ENCODE assay signal across 31 cellular contexts in genomic region chr20:62021794-62022419, GRCh38. TPM values are rescaled to one million over a fixed set of nuclear protein-coding genes. Genes with fewer than 3 reads are reported as not detected.
DNase-seq lines count a peak whose midpoint lies in the region; ATAC-seq and TF ChIP-seq lines count a peak whose summit lies in the region.
"Had no signal": no experiment of that assay in that cellular context is flagged by ENCODE, and none has a peak within 500 bp of the region (broad histone marks: within the 10 kb centered on the region; RNA-seq: fewer than 3 reads in every experiment).

No MANE protein-coding gene starts in this region.

- H3K27ac ChIP-seq in ectodermal cell (ENCODE audit: insufficient read depth, low read depth, low read length, poor library complexity, severe bottlenecking): peak overlapping the region; percentile 11
- no peak overlapping the region for H3K27ac ChIP-seq in RWPE1
- H3K27ac ChIP-seq: cardiac muscle cell, coronary artery, GM23248, suprapubic skin, WERI-Rb-1 had no signal

- H3K9ac ChIP-seq in skeletal muscle satellite cell (ENCODE audit: low read depth, low read length): no peak overlapping the region
- H3K9ac ChIP-seq: GM23248 had no signal

- no peak overlapping the region for H3K4me3 Mint-ChIP-seq in nephron
- H3K4me3 Mint-ChIP-seq in stimulated activated effector memory CD8-positive, alpha-beta T cell treated with anti-CD3 and anti-CD28 coated beads, Interleukin-12 subunit alpha, Interleukin-12 subunit beta, amount 100 ng/mL, for 72 hours: no peak overlapping the region
- H3K4me3 Mint-ChIP-seq: activated naive CD8-positive, alpha-beta T cell treated with anti-CD3 and anti-CD28 coated beads for 36 hours; activated T-cell treated with anti-CD3 and anti-CD28 coated beads, Interleukin-2, amount 50 U/mL, for 24 hours; HFFc6; naive thymus-derived CD4-positive, alpha-beta T cell had no signal

- peaks cover 49% of the 10 kb centered on the region for H3K4me1 Mint-ChIP-seq in nephron
- H3K4me1 Mint-ChIP-seq in stimulated activated effector memory CD8-positive, alpha-beta T cell treated with anti-CD3 and anti-CD28 coated beads, Interleukin-12 subunit alpha, Interleukin-12 subunit beta, amount 100 ng/mL, for 72 hours: peaks cover 42% of the 10 kb centered on the region

- peak; percentile 17 for DNase-seq in NCI-H2227 (lab: John Stamatoyannopoulos, UW; ENCODE audit: unreplicated experiment)
- no peak for DNase-seq in NCI-H2227 treated with DMSO at 0.1 percent for 48 hours (lab: John Stamatoyannopoulos, UW)
- DNase-seq in NOMO-1 treated with dmso at 0.1 percent for 144 hours (lab: John Stamatoyannopoulos, UW; ENCODE audit: unreplicated experiment): no peak
- DNase-seq in RWPE1 (ENCODE audit: low spot score): no peak
- DNase-seq in stimulated activated effector memory CD8-positive, alpha-beta T cell treated with anti-CD3 and anti-CD28 coated beads, Interleukin-12 subunit alpha, Interleukin-12 subunit beta, amount 100 ng/mL, for 72 hours (ENCODE audit: low spot score in 2 of 2): no peak
- DNase-seq: 8988T; activated CD4-positive, alpha-beta T cell treated with anti-CD3 and anti-CD28 coated beads for 48 hours; activated effector memory CD4-positive, alpha-beta T cell treated with anti-CD3 and anti-CD28 coated beads, Interleukin-2, amount 50 U/mL, for 16 hours; activated naive CD8-positive, alpha-beta T cell treated with anti-CD3 and anti-CD28 coated beads for 36 hours; activated T-cell treated with anti-CD3 and anti-CD28 coated beads, Interleukin-2, amount 50 U/mL, for 24 hours; Calu3; DMS79 treated with DMSO at 0.1 percent for 48 hours; effector memory CD4-positive, alpha-beta T cell; GF-D8; HFFc6; islet precursor cell; KBM-7; naive thymus-derived CD4-positive, alpha-beta T cell; NCI-H1105; NCI-H187 treated with DMSO at 0.1 percent for 48 hours; stimulated activated naive CD4-positive, alpha-beta T cell treated with Interleukin-2 at 50 U/mL for 16 hours; WERI-Rb-1 had no signal

- H3K27me3 ChIP-seq in ectodermal cell (ENCODE audit: control insufficient read depth, insufficient read depth, low read length, poor library complexity, severe bottlenecking) (no peaks in the 10 kb centered on the region), skeletal muscle satellite cell (ENCODE audit: control insufficient read depth, insufficient read depth, low read length) (no peaks in the 10 kb centered on the region)
- H3K27me3 ChIP-seq: cardiac muscle cell, ovary, suprapubic skin had no signal

- 72 to 78% methylated on average over 19 of the region's 19 CpGs for WGBS in ectodermal cell, 2 experiments

- H3K9me3 ChIP-seq in ectodermal cell (ENCODE audit: control insufficient read depth, low read length) (no peaks in the 10 kb centered on the region), skeletal muscle satellite cell (replicated peaks; ENCODE audit: low read length) (no peaks in the 10 kb centered on the region)
- H3K9me3 ChIP-seq: ovary, suprapubic skin had no signal

- H3K36me3 Mint-ChIP-seq in nephron (ENCODE audit: low read depth): no peaks in the 10 kb centered on the region
- H3K36me3 Mint-ChIP-seq in stimulated activated effector memory CD8-positive, alpha-beta T cell treated with anti-CD3 and anti-CD28 coated beads, Interleukin-12 subunit alpha, Interleukin-12 subunit beta, amount 100 ng/mL, for 72 hours: no peaks in the 10 kb centered on the region
- H3K36me3 Mint-ChIP-seq: activated naive CD8-positive, alpha-beta T cell treated with anti-CD3 and anti-CD28 coated beads for 36 hours had no signal

- CTCF ChIA-PET in RWPE1 (lab: Yijun Ruan, JAX): interaction anchor here (0.6 to 1.1 kb wide), 4 partner anchors 10 to 25 kb away, joined by 3 to 4 read pairs (median 3); no protein-coding TSS in a partner anchor

- peaks cover 22% of the 10 kb centered on the region for H3K4me1 ChIP-seq in ectodermal cell (ENCODE audit: control insufficient read depth, insufficient read depth, low read length)
- H3K4me1 ChIP-seq in skeletal muscle satellite cell (ENCODE audit: control insufficient read depth, insufficient read depth, low read length): peaks cover 6% of the 10 kb centered on the region

- peak overlapping the region in 2 of 3 experiments; percentile 51 to 76 for H3K27ac Mint-ChIP-seq in nephron
- no peak overlapping the region for H3K27ac Mint-ChIP-seq in stimulated activated effector memory CD8-positive, alpha-beta T cell treated with anti-CD3 and anti-CD28 coated beads, Interleukin-12 subunit alpha, Interleukin-12 subunit beta, amount 100 ng/mL, for 72 hours
- H3K27ac Mint-ChIP-seq: activated naive CD8-positive, alpha-beta T cell treated with anti-CD3 and anti-CD28 coated beads for 36 hours; activated T-cell treated with anti-CD3 and anti-CD28 coated beads, Interleukin-2, amount 50 U/mL, for 24 hours; HFFc6 had no signal

- no peaks in the 10 kb centered on the region for H3K9me3 Mint-ChIP-seq in nephron
- H3K9me3 Mint-ChIP-seq in stimulated activated effector memory CD8-positive, alpha-beta T cell treated with anti-CD3 and anti-CD28 coated beads, Interleukin-12 subunit alpha, Interleukin-12 subunit beta, amount 100 ng/mL, for 72 hours: no peaks in the 10 kb centered on the region
- H3K9me3 Mint-ChIP-seq: activated naive CD8-positive, alpha-beta T cell treated with anti-CD3 and anti-CD28 coated beads for 36 hours; activated T-cell treated with anti-CD3 and anti-CD28 coated beads, Interleukin-2, amount 50 U/mL, for 24 hours; HFFc6; naive thymus-derived CD4-positive, alpha-beta T cell had no signal

- H3K27me3 Mint-ChIP-seq in nephron (ENCODE audit: low read depth): no peaks in the 10 kb centered on the region
- H3K27me3 Mint-ChIP-seq: activated naive CD8-positive, alpha-beta T cell treated with anti-CD3 and anti-CD28 coated beads for 36 hours; activated T-cell treated with anti-CD3 and anti-CD28 coated beads, Interleukin-2, amount 50 U/mL, for 24 hours; naive thymus-derived CD4-positive, alpha-beta T cell had no signal

- TF ChIP-seq CTCF in nephron (IDR thresholded peaks at IDR 0.05; ENCODE audit: unreplicated experiment in 3 of 3) (no peak), RWPE1 (conservative IDR thresholded peaks at IDR 0.05; ENCODE audit: low read depth) (no peak)

- no peak for ATAC-seq in stimulated activated effector memory CD8-positive, alpha-beta T cell treated with anti-CD3 and anti-CD28 coated beads, Interleukin-12 subunit alpha, Interleukin-12 subunit beta, amount 100 ng/mL, for 72 hours
- ATAC-seq: naive thymus-derived CD4-positive, alpha-beta T cell had no signal

- peak overlapping the region; percentile 27 for H3K4me2 ChIP-seq in skeletal muscle satellite cell (ENCODE audit: low read length)
- H3K4me2 ChIP-seq: smooth muscle cell had no signal

- POLR2A ChIA-PET in RWPE1 (lab: Yijun Ruan, JAX; ENCODE audit: low non-redundant PET): no interaction called here

- H3K4me3 ChIP-seq in ectodermal cell (ENCODE audit: insufficient read depth, low read depth, low read length) (no peak overlapping the region), skeletal muscle satellite cell (ENCODE audit: low read length) (no peak overlapping the region)
- H3K4me3 ChIP-seq: cardiac muscle cell, GM23248, ovary, smooth muscle cell, suprapubic skin had no signal

- H3K36me3 ChIP-seq in ectodermal cell (ENCODE audit: control insufficient read depth, insufficient read depth, low read length) (no peaks in the 10 kb centered on the region), skeletal muscle satellite cell (ENCODE audit: insufficient read depth, low read length) (no peaks in the 10 kb centered on the region)
- H3K36me3 ChIP-seq: cardiac muscle cell, ovary, suprapubic skin, WERI-Rb-1 had no signal

RNA-seq across cellular contexts. Expression of gene TAF4, which starts 43.8 kb away (rescaled TPM):
- polyA plus RNA-seq in ectodermal cell (2013, experiment 1 of 4): 19.1 TPM
- 20.6 TPM for polyA plus RNA-seq in ectodermal cell (2013, experiment 2 of 4)
- 20.8 TPM for polyA plus RNA-seq in ectodermal cell (2013, experiment 3 of 4)
- 19.3 TPM for polyA plus RNA-seq in ectodermal cell (2013, experiment 4 of 4)
- total RNA-seq in skeletal muscle satellite cell (2012; rRNA removed): 3.7 and 6.8 TPM in 2 replicates
